Comparison of ENCODE assay signal across 8 cellular contexts in the genomic region with DNA sequence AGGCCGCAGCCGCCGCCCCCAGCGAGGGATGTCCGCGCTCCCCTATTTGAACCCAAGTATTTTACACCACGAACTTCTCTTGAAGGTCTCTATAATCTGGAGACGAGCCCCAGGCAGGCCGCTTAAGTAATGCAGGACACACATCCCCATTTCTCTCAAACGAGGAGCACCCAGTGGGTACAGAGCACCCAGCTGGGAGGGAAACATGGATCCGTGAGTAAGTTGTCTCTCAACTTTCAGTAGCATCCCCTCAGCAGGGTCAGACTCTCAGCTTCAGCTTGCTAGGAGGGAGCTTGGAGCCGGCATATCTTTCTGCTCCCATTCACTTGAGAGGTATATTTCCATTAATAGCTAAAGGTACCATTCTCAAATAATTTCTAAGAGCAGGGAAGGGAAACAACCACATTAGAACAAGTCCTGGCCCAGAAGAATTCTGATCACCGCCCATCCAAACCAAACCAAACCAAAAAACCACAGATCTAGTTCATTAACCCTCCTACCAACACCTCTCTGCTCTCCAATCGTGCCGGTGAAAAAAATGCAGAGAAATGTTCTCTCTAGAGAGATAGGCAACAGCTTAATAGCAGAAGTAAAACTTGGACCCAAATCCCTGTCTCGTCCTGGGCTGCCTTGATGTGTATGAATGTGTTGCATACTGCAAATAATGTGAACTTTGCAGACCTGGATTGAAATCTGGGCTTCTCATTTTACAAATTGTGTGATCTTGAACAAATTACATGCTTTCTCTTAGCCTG. TPM values are rescaled to one million over a fixed set of nuclear protein-coding genes. Genes with fewer than 3 reads are reported as not detected.
DNase-seq lines count a peak whose midpoint lies in the region; ATAC-seq and TF ChIP-seq lines count a peak whose summit lies in the region.

No MANE protein-coding gene starts in this region.

- no peak for TF ChIP-seq CTCF in nephron (IDR thresholded peaks at IDR 0.05; ENCODE audit: unreplicated experiment in 3 of 3)

- H3K4me3 Mint-ChIP-seq in activated T-cell treated with anti-CD3 and anti-CD28 coated beads, Interleukin-2, amount 50 U/mL, for 72 hours = peak overlapping the region; percentile 73 to 81
- H3K4me3 Mint-ChIP-seq in T-cell (peak overlapping the region; percentile 84 to 89 (median 87)), nephron (peak overlapping the region; percentile 76 to 92 (median 83))

- CTCF ChIA-PET in T-cell (lab: Charles Lee) = interaction anchor here (0.6 to 1.7 kb wide), 9 partner anchors 10 to 558 kb away, joined by 3 to 16 read pairs (median 4); partner anchors contain the start of genes NCBP1 (in 1 of the 2), TSTD2 (in 1 of the 2) and ZNF782 (in 1 of the 2)

- POLR2A ChIA-PET in T-cell (lab: Charles Lee) = interaction anchor here in 1 of 2 donors (1.4 kb wide), 1 partner anchor 221 kb away, joined by 7 read pairs; the partner anchor contains the start of genes NCBP1 and TSTD2

- H3K36me3 Mint-ChIP-seq in activated T-cell treated with anti-CD3 and anti-CD28 coated beads, Interleukin-2, amount 50 U/mL, for 72 hours (ENCODE audit: insufficient read depth in 2 of 2) = peaks cover 0 to 1% of the 10 kb centered on the region in 2 donors
- H3K36me3 Mint-ChIP-seq in T-cell = peaks cover 6% of the 10 kb centered on the region
- H3K36me3 Mint-ChIP-seq in nephron (ENCODE audit: low read depth) = no peaks in the 10 kb centered on the region

- peaks cover 13% of the 10 kb centered on the region for H3K4me1 Mint-ChIP-seq in activated T-cell treated with anti-CD3 and anti-CD28 coated beads, Interleukin-2, amount 50 U/mL, for 72 hours (ENCODE audit: low read depth)
- H3K4me1 Mint-ChIP-seq in T-cell (peaks cover 30 to 46% (median 38%) of the 10 kb centered on the region in 3 donors), nephron (peaks cover 22% of the 10 kb centered on the region)

- no peaks in the 10 kb centered on the region for H3K9me3 Mint-ChIP-seq in activated T-cell treated with anti-CD3 and anti-CD28 coated beads, Interleukin-2, amount 50 U/mL, for 72 hours
- H3K9me3 Mint-ChIP-seq in T-cell (no peaks in the 10 kb centered on the region), nephron (peaks cover 2% of the 10 kb centered on the region)

- ATAC-seq in activated T-cell treated with anti-CD3 and anti-CD28 coated beads, Interleukin-2, amount 50 U/mL, for 72 hours (replicated peaks in 1 of 2) = peak in 1 of 2 donors; percentile 2
- ATAC-seq in HG03097 (IDR thresholded peaks at IDR 0.05; ENCODE audit: low FRiP score, unreplicated experiment) = peak; percentile 5
- ATAC-seq in T-cell (replicated peaks in 1 of 4) = no peak

- DNase-seq in activated T-cell treated with anti-CD3 and anti-CD28 coated beads, Interleukin-2, amount 50 U/mL, for 72 hours = no peak
- DNase-seq in activated T-cell treated with anti-CD3 and anti-CD28 coated beads, Interleukin-2, amount 50 U/mL, for 48 hours = no peak
- DNase-seq in T-cell = peak in 4 of 34 experiments; percentile 8 to 30 (median 28)
- DNase-seq in fibroblast of peridontal ligament (ENCODE audit: extremely low read depth) = peak; percentile 5
- DNase-seq in HCEC 1CT = no peak
- DNase-seq in retina = no peak

- H3K27me3 Mint-ChIP-seq in activated T-cell treated with anti-CD3 and anti-CD28 coated beads, Interleukin-2, amount 50 U/mL, for 72 hours (ENCODE audit: low read depth) = peaks cover 29% of the 10 kb centered on the region
- H3K27me3 Mint-ChIP-seq in T-cell (peaks cover 11 to 13% of the 10 kb centered on the region in 2 donors), nephron (ENCODE audit: low read depth) (peaks cover 42% of the 10 kb centered on the region)

- H3K27ac Mint-ChIP-seq in activated T-cell treated with anti-CD3 and anti-CD28 coated beads, Interleukin-2, amount 50 U/mL, for 72 hours = peak overlapping the region; percentile 6
- peak overlapping the region; percentile 62 to 81 for H3K27ac Mint-ChIP-seq in T-cell
- H3K27ac Mint-ChIP-seq in nephron = no peak overlapping the region

RNA-seq across cellular contexts. Expression of gene TDRD7, which starts 0.9 kb away (rescaled TPM):
- total RNA-seq in activated T-cell treated with anti-CD3 and anti-CD28 coated beads, Interleukin-2, amount 50 U/mL, for 72 hours = 10 to 100 TPM in 1 of 2 donors, 1 to 10 TPM in 1; 6.7 to 10.1 TPM
- 10 to 100 TPM in 3 of 5 donors, 1 to 10 TPM in 2; 9.2 to 11.9 (median 10.2) TPM for total RNA-seq in T-cell

Comparison
In these comparisons a context has a peak if more than half of its experiments do, and no peak if none do; other contexts are left out.
1. H3K27ac Mint-ChIP-seq: peak in activated T-cell treated with anti-CD3 and anti-CD28 coated beads, Interleukin-2, amount 50 U/mL, for 72 hours (single experiment) and T-cell (2 of 2); none in nephron (0 of 3).
2. Peak in every context shown above with its lines, with median percentiles within 50 percentile points of each other: H3K4me3 Mint-ChIP-seq.